8 cellular contexts compared by ENCODE assay signal in genomic region chr19:49911381-49912145, GRCh38. TPM values are rescaled to one million over a fixed set of nuclear protein-coding genes. Genes with fewer than 3 reads are reported as not detected.
DNase-seq lines count a peak whose midpoint lies in the region; ATAC-seq and TF ChIP-seq lines count a peak whose summit lies in the region.

No MANE protein-coding gene starts in this region.

- H3K27ac ChIP-seq in CD4-positive, alpha-beta T cell (ENCODE audit: low read depth, low read length) = peak overlapping the region; percentile 45
- no peak overlapping the region for H3K27ac ChIP-seq in GM23338 (ENCODE audit: low read depth)
- no peak overlapping the region for H3K27ac ChIP-seq in right lobe of liver
- H3K27ac ChIP-seq in transverse colon = peak overlapping the region in 1 of 4 donors; percentile 11

- no peak for TF ChIP-seq CTCF in CD4-positive, alpha-beta T cell (IDR thresholded peaks at IDR 0.05)
- TF ChIP-seq CTCF in GM23338 (conservative IDR thresholded peaks at IDR 0.05; ENCODE audit: low read depth in 2 of 2) (no peak), right lobe of liver (IDR thresholded peaks at IDR 0.05) (no peak), transverse colon (IDR thresholded peaks at IDR 0.05) (no peak)
- no peak for TF ChIP-seq CTCF in activated CD8-positive, alpha-beta T cell treated with anti-CD3 and anti-CD28 coated beads for 36 hours (IDR thresholded peaks at IDR 0.05)

- peaks cover 10% of the 10 kb centered on the region; the same call in 1 of the 2 replicates for H3K36me3 ChIP-seq in GM23338 (ENCODE audit: insufficient read depth)
- peaks cover 0 to 21% (median 5%) of the 10 kb centered on the region in 4 donors for H3K36me3 ChIP-seq in right lobe of liver
- peaks cover 0 to 16% (median 6%) of the 10 kb centered on the region in 4 donors for H3K36me3 ChIP-seq in transverse colon

- TF ChIP-seq POLR2A in right lobe of liver (IDR thresholded peaks at IDR 0.05) (no peak), transverse colon (IDR thresholded peaks at IDR 0.05) (no peak)

- no peaks in the 10 kb centered on the region for H3K9me3 ChIP-seq in CD4-positive, alpha-beta T cell (ENCODE audit: control insufficient read depth, low read length)
- no peaks in the 10 kb centered on the region for H3K9me3 ChIP-seq in right lobe of liver
- H3K9me3 ChIP-seq in transverse colon = no peaks in the 10 kb centered on the region

- DNase-seq in CD4-positive, alpha-beta T cell = no peak
- DNase-seq in GM23338 (ENCODE audit: low spot score) (no peak), right lobe of liver (no peak), A172 (ENCODE audit: low spot score) (no peak), transverse colon (no peak), NCI-H1417 treated with DMSO at 0.1 percent for 48 hours (lab: John Stamatoyannopoulos, UW) (no peak), H4 (ENCODE audit: low spot score) (no peak)
- DNase-seq in activated CD8-positive, alpha-beta T cell treated with anti-CD3 and anti-CD28 coated beads for 36 hours = peak; percentile 56

- H2AFZ ChIP-seq in GM23338 = no peak overlapping the region

- peaks cover 56% of the 10 kb centered on the region for H4K20me1 ChIP-seq in GM23338 (replicated peaks; ENCODE audit: insufficient read depth)

- POLR2A ChIA-PET in CD4-positive, alpha-beta T cell (lab: Charles Lee) = interaction anchor here (1.4 kb wide), 1 partner anchor 17 kb away, joined by 8 read pairs; the partner anchor contains the start of genes ATF5 and NUP62
- POLR2A ChIA-PET in activated CD8-positive, alpha-beta T cell treated with anti-CD3 and anti-CD28 coated beads for 36 hours (lab: Charles Lee) = interaction anchor here (0.7 to 13.2 kb wide), 8 partner anchors 9 to 387 kb away, joined by 3 to 167 read pairs (median 4); partner anchors contain the start of genes AKT1S1, ATF5, IL4I1 and NUP62

- no peak overlapping the region for H3K4me2 ChIP-seq in GM23338

- TF ChIP-seq EP300 in transverse colon (IDR thresholded peaks at IDR 0.05; ENCODE audit: low read depth) = no peak

- H3K36me3 Mint-ChIP-seq in CD4-positive, alpha-beta T cell (ENCODE audit: low read depth) = peaks cover 66% of the 10 kb centered on the region
- H3K36me3 Mint-ChIP-seq in GM23338 (ENCODE audit: low read depth) = peaks cover 86% of the 10 kb centered on the region
- peaks cover 77% of the 10 kb centered on the region for H3K36me3 Mint-ChIP-seq in activated CD8-positive, alpha-beta T cell treated with anti-CD3 and anti-CD28 coated beads for 36 hours (ENCODE audit: low read depth)

- H3K9me2 ChIP-seq in GM23338 (ENCODE audit: insufficient read depth) = no peaks in the 10 kb centered on the region

- H3K4me3 ChIP-seq in GM23338 (no peak overlapping the region), right lobe of liver (no peak overlapping the region), transverse colon (no peak overlapping the region)

- in situ Hi-C loops in transverse colon (cut with MboI; ENCODE audit: low pct_ligation_motif_present in 1 of 4, low pct_unique_long_range_greater_than_20kb in 1 of 4, low sequenced_read_pairs in 3 of 4) = no loop called here

- H3F3A ChIP-seq in GM23338 (replicated peaks; ENCODE audit: low read depth) = peaks cover 18% of the 10 kb centered on the region; the same call in 1 of the 2 replicates

- H3K27me3 ChIP-seq in CD4-positive, alpha-beta T cell (ENCODE audit: control insufficient read depth, insufficient read depth, low read length) = no peaks in the 10 kb centered on the region
- no peaks in the 10 kb centered on the region for H3K27me3 ChIP-seq in GM23338 (ENCODE audit: insufficient read depth)
- no peaks in the 10 kb centered on the region for H3K27me3 ChIP-seq in right lobe of liver
- H3K27me3 ChIP-seq in transverse colon = no peaks in the 10 kb centered on the region

- no peaks in the 10 kb centered on the region for H3K27me3 Mint-ChIP-seq in CD4-positive, alpha-beta T cell
- peaks cover 27% of the 10 kb centered on the region for H3K27me3 Mint-ChIP-seq in GM23338 (ENCODE audit: insufficient read depth, low read depth, poor library complexity)
- no peaks in the 10 kb centered on the region for H3K27me3 Mint-ChIP-seq in activated CD8-positive, alpha-beta T cell treated with anti-CD3 and anti-CD28 coated beads for 36 hours

- H3K9me3 Mint-ChIP-seq in CD4-positive, alpha-beta T cell = no peaks in the 10 kb centered on the region
- peaks cover 5% of the 10 kb centered on the region for H3K9me3 Mint-ChIP-seq in GM23338
- H3K9me3 Mint-ChIP-seq in activated CD8-positive, alpha-beta T cell treated with anti-CD3 and anti-CD28 coated beads for 36 hours = no peaks in the 10 kb centered on the region

- H3K27ac Mint-ChIP-seq in CD4-positive, alpha-beta T cell = peak overlapping the region; percentile 87
- H3K27ac Mint-ChIP-seq in GM23338 = peak overlapping the region; percentile 83
- peak overlapping the region; percentile 88 for H3K27ac Mint-ChIP-seq in activated CD8-positive, alpha-beta T cell treated with anti-CD3 and anti-CD28 coated beads for 36 hours

- CTCF ChIA-PET in CD4-positive, alpha-beta T cell (lab: Charles Lee) = interaction anchor here (0.9 to 1.2 kb wide), 3 partner anchors 11 to 26 kb away, joined by 3 to 4 read pairs (median 3); no protein-coding TSS in a partner anchor
- CTCF ChIA-PET in activated CD8-positive, alpha-beta T cell treated with anti-CD3 and anti-CD28 coated beads for 36 hours (lab: Charles Lee) = interaction anchor here (0.7 to 1.7 kb wide), 7 partner anchors 8 to 73 kb away, joined by 3 to 8 read pairs (median 5); partner anchors contain the start of gene IL4I1

- WGBS in right lobe of liver (ENCODE audit: insufficient coverage, low coverage, low lambda C conversion rate, missing lambda C conversion rate) = 55% methylated on average over 8 of the region's 9 CpGs
- WGBS in transverse colon (ENCODE audit: low coverage in 1 of 2), 2 donors = 17 to 66% methylated on average over 1 to 9 of the region's 9 CpGs

- H3K4me1 ChIP-seq in GM23338 (ENCODE audit: insufficient read depth) (peaks cover 8% of the 10 kb centered on the region), right lobe of liver (peaks cover 0 to 17% (median 8%) of the 10 kb centered on the region in 4 donors), transverse colon (peaks cover 0 to 14% (median 3%) of the 10 kb centered on the region in 4 donors)

- peaks cover 32% of the 10 kb centered on the region for H3K79me2 ChIP-seq in GM23338 (replicated peaks; ENCODE audit: insufficient read depth)

- intact Hi-C loops in CD4-positive, alpha-beta T cell (cut with DNase I, micrococcal nuclease) = no loop called here
- intact Hi-C loops in activated CD8-positive, alpha-beta T cell treated with anti-CD3 and anti-CD28 coated beads for 36 hours (cut with micrococcal nuclease) = no loop called here
- intact Hi-C loops in right lobe of liver (cut with DNase I) (no loop called here), transverse colon (cut with DNase I; ENCODE audit: low total_unique reads) (no loop called here)

- H3K4me1 Mint-ChIP-seq in CD4-positive, alpha-beta T cell (ENCODE audit: low read depth) = peaks cover 29% of the 10 kb centered on the region
- H3K4me1 Mint-ChIP-seq in GM23338 = peaks cover 18% of the 10 kb centered on the region
- H3K4me1 Mint-ChIP-seq in activated CD8-positive, alpha-beta T cell treated with anti-CD3 and anti-CD28 coated beads for 36 hours (ENCODE audit: low read depth) = peaks cover 70% of the 10 kb centered on the region

- peak; percentile 54 for ATAC-seq in CD4-positive, alpha-beta T cell (ENCODE audit: poor library complexity)
- ATAC-seq in GM23338 (no peak), right lobe of liver (peak; percentile 5 to 77 (median 34))
- peak; percentile 79 for ATAC-seq in activated CD8-positive, alpha-beta T cell treated with anti-CD3 and anti-CD28 coated beads for 36 hours

- H3K4me3 Mint-ChIP-seq in CD4-positive, alpha-beta T cell = no peak overlapping the region
- H3K4me3 Mint-ChIP-seq in GM23338 = no peak overlapping the region; the same call in 2 of the 3 replicates
- H3K4me3 Mint-ChIP-seq in activated CD8-positive, alpha-beta T cell treated with anti-CD3 and anti-CD28 coated beads for 36 hours = peak overlapping the region; percentile 49

RNA-seq across cellular contexts. Expression of gene IL4I1, which starts 14.9 kb away (rescaled TPM):
- total RNA-seq in CD4-positive, alpha-beta T cell = 1 to 10 TPM; 4.7 to 5.4 TPM
- 0.50 and 0.69 TPM in 2 replicates for total RNA-seq in GM23338 (2014; rRNA removed; shearing (Covaris generic))
- polyA plus RNA-seq in GM23338 (2016; fragmentation: Nextera tagmentation; extraction: Ambion mirVana) = 0.57 and 0.60 TPM in 2 replicates
- 10 to 100 TPM; 16.1 to 16.2 TPM for total RNA-seq in activated CD8-positive, alpha-beta T cell treated with anti-CD3 and anti-CD28 coated beads for 36 hours
- total RNA-seq in right lobe of liver = 1 to 10 TPM in 2 of 6 experiments, under 1 TPM in 1, not detected in 3; 0.56 to 4.2 (median 1.0) TPM
- 6.4 and 15.4 TPM in 2 replicates for total RNA-seq in A172 (2014; rRNA removed; shearing (Covaris generic))
- 1 to 10 TPM in 1 of 4 donors, not detected in 3; 2.1 TPM for total RNA-seq in transverse colon
- total RNA-seq in H4 (2014; rRNA removed; shearing (Covaris generic)) = 0.15 TPM in 1 of 2 replicates, not detected in the other

RNA-seq across cellular contexts. Expression of gene ATF5, which starts 17.4 kb away (rescaled TPM):
- 10 to 100 TPM; 16.3 to 19.1 TPM for total RNA-seq in CD4-positive, alpha-beta T cell
- 7.4 and 8.2 TPM in 2 replicates for total RNA-seq in GM23338 (2014; rRNA removed; shearing (Covaris generic))
- 9.6 and 10.3 TPM in 2 replicates for polyA plus RNA-seq in GM23338 (2016; fragmentation: Nextera tagmentation; extraction: Ambion mirVana)
- 10 to 100 TPM; 11.8 TPM for total RNA-seq in activated CD8-positive, alpha-beta T cell treated with anti-CD3 and anti-CD28 coated beads for 36 hours
- total RNA-seq in right lobe of liver (1,000 to 10,000 TPM in 1 of 6 experiments, 100 to 1,000 TPM in 5; 475 to 1,724 (median 619) TPM), transverse colon (10 to 100 TPM in 1 of 4 donors, 1 to 10 TPM in 3; 2.6 to 10.5 (median 5.4) TPM)
- 30.3 and 35.6 TPM in 2 replicates for total RNA-seq in A172 (2014; rRNA removed; shearing (Covaris generic))
- 16.0 and 19.0 TPM in 2 replicates for total RNA-seq in H4 (2014; rRNA removed; shearing (Covaris generic))

RNA-seq across cellular contexts. Expression of gene NUP62, which starts 17.7 kb away (rescaled TPM):
- 10 to 100 TPM; 19.2 to 21.7 TPM for total RNA-seq in CD4-positive, alpha-beta T cell
- 87.7 and 99.4 TPM in 2 replicates for total RNA-seq in GM23338 (2014; rRNA removed; shearing (Covaris generic))
- 54.0 and 55.5 TPM in 2 replicates for polyA plus RNA-seq in GM23338 (2016; fragmentation: Nextera tagmentation; extraction: Ambion mirVana)
- 100 to 1,000 TPM; 113 to 119 TPM for total RNA-seq in activated CD8-positive, alpha-beta T cell treated with anti-CD3 and anti-CD28 coated beads for 36 hours
- total RNA-seq in right lobe of liver (10 to 100 TPM in 5 of 6 experiments, 1 to 10 TPM in 1; 9.3 to 55.5 (median 32.6) TPM), transverse colon (100 to 1,000 TPM in 1 of 4 donors, 10 to 100 TPM in 3; 30.3 to 136 (median 32.6) TPM)
- total RNA-seq in A172 (2014; rRNA removed; shearing (Covaris generic)) = 84.6 and 91.3 TPM in 2 replicates
- total RNA-seq in H4 (2014; rRNA removed; shearing (Covaris generic)) = 52.1 and 62.4 TPM in 2 replicates

RNA-seq across cellular contexts. Expression of gene TBC1D17, which starts 34.1 kb away (rescaled TPM):
- 10 to 100 TPM; 35.5 to 35.8 TPM for total RNA-seq in CD4-positive, alpha-beta T cell
- total RNA-seq in GM23338 (2014; rRNA removed; shearing (Covaris generic)) = 12.1 and 19.3 TPM in 2 replicates
- polyA plus RNA-seq in GM23338 (2016; fragmentation: Nextera tagmentation; extraction: Ambion mirVana) = 39.5 and 43.1 TPM in 2 replicates
- 10 to 100 TPM; 26.6 to 26.8 TPM for total RNA-seq in activated CD8-positive, alpha-beta T cell treated with anti-CD3 and anti-CD28 coated beads for 36 hours
- 10 to 100 TPM; 12.6 to 38.1 (median 27.8) TPM for total RNA-seq in right lobe of liver
- 10.1 and 11.9 TPM in 2 replicates for total RNA-seq in A172 (2014; rRNA removed; shearing (Covaris generic))
- 10 to 100 TPM; 26.4 to 80.8 (median 47.9) TPM for total RNA-seq in transverse colon
- 2.6 and 6.8 TPM in 2 replicates for total RNA-seq in H4 (2014; rRNA removed; shearing (Covaris generic))

RNA-seq across cellular contexts. Expression of gene AKT1S1, which starts 34.4 kb away (rescaled TPM):
- total RNA-seq in CD4-positive, alpha-beta T cell = 10 to 100 TPM; 15.1 to 15.8 TPM
- 15.7 and 21.5 TPM in 2 replicates for total RNA-seq in GM23338 (2014; rRNA removed; shearing (Covaris generic))
- polyA plus RNA-seq in GM23338 (2016; fragmentation: Nextera tagmentation; extraction: Ambion mirVana) = 28.0 and 28.6 TPM in 2 replicates
- 10 to 100 TPM; 17.5 to 19.5 TPM for total RNA-seq in activated CD8-positive, alpha-beta T cell treated with anti-CD3 and anti-CD28 coated beads for 36 hours
- total RNA-seq in right lobe of liver (10 to 100 TPM; 18.2 to 27.0 (median 22.4) TPM), transverse colon (10 to 100 TPM; 15.3 to 29.7 (median 22.7) TPM)
- 19.2 and 22.7 TPM in 2 replicates for total RNA-seq in A172 (2014; rRNA removed; shearing (Covaris generic))
- total RNA-seq in H4 (2014; rRNA removed; shearing (Covaris generic)) = 12.8 and 13.4 TPM in 2 replicates

Comparison
In these comparisons a context has a peak if more than half of its experiments do, and no peak if none do; other contexts are left out.
1. RNA of gene ATF5, which starts 17.4 kb away (total RNA-seq): 475 to 1,724 TPM in right lobe of liver; 30.3 to 35.6 TPM in A172, 16.3 to 19.1 TPM in CD4-positive, alpha-beta T cell, 16.0 to 19.0 TPM in H4, 11.8 TPM in activated CD8-positive, alpha-beta T cell treated with anti-CD3 and anti-CD28 coated beads for 36 hours, 2.6 to 10.5 TPM in transverse colon and 7.4 to 8.2 TPM in GM23338; every median in the first group is over 10 times any median in the second.
2. Peak in every context shown above with its lines, with median percentiles within 50 percentile points of each other: H3K27ac Mint-ChIP-seq.